11 cellular contexts compared by ENCODE assay signal in genomic region chr12:98274430-98275130, GRCh38.
DNase-seq lines count a peak whose midpoint lies in the region; ATAC-seq lines count a peak whose summit lies in the region.
"Had no signal": no experiment of that assay in that cellular context is flagged by ENCODE, and none has a peak within 500 bp of the region (broad histone marks: within the 10 kb centered on the region; RNA-seq: fewer than 3 reads in every experiment).

No MANE protein-coding gene starts in this region.

- ATAC-seq in GM21786 (IDR thresholded peaks at IDR 0.05; ENCODE audit: unreplicated experiment) (peak; percentile 91), HG03196 (IDR thresholded peaks at IDR 0.05; ENCODE audit: unreplicated experiment) (peak; percentile 99)

- DNase-seq in NCI-H2107 treated with DMSO at 0.1 percent for 48 hours (lab: John Stamatoyannopoulos, UW; ENCODE audit: unreplicated experiment) (peak; percentile 11), NCI-H2107 (lab: John Stamatoyannopoulos, UW) (no peak), germinal center (ENCODE audit: low spot score) (peak; percentile 2), globus pallidus (ENCODE audit: low spot score) (no peak), kidney tubule cell (ENCODE audit: low spot score) (no peak), DMS79 (lab: John Stamatoyannopoulos, UW) (no peak)
- DNase-seq: 8988T, amniotic stem cell, NCI-H2029 treated with DMSO at 0.1 percent for 48 hours had no signal

Comparison
In these comparisons a context has a peak if more than half of its experiments do, and no peak if none do; other contexts are left out.
1. DNase-seq: peak in NCI-H2107 treated with DMSO at 0.1 percent for 48 hours (single experiment) and germinal center (single experiment); none in NCI-H2107 (single experiment), globus pallidus (single experiment), kidney tubule cell (single experiment) and DMS79 (single experiment).